Comparison of ENCODE assay signal across 1 cellular context in the genomic region with DNA sequence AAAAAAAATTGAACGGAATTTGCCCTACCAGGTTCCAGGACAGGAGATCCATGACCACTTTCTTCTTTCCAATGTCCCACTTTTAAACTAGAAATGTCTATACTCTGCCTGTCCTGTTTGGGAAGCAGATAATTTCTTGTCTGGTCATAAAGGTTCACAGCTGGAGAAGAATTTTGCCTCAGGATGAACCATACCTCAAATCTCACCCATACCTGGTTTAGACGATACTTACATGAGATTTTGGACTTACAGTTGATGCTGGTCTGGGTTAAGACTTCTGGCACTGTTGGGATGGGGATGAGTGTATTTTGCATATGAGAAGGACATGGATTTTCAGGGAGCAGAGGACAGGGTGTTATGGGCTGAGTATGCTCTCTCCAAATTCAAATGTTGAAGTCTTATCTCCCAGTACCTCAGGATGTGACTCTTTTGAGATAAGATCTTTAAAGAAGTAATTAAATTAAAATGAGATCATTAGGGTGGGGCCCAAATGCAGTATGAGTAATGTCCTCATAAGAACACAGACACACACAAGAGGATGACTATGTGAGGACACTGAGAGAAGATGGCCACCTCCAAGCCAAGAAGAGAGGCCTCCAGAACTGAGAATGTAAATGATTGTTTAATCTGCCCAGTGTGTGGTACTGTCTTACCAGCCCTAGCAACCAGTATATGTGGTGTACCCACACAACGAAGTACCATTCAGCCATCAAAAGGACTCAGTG.
TF ChIP-seq lines count a peak whose summit lies in the region.

No MANE protein-coding gene starts in this region.

TF ChIP-seq in HCT116, 20 proteins besides CTCF, POLR2A, EP300 and RAD21:
- TF ChIP-seq FOSL1 (IDR thresholded peaks at IDR 0.05; ENCODE audit: low read depth): peak; percentile 66
- TF ChIP-seq JUND (IDR thresholded peaks at IDR 0.05): peak; percentile 36; the same call in 1 of the 2 replicates
- peak; percentile 55 for TF ChIP-seq SP1 (IDR thresholded peaks at IDR 0.05; ENCODE audit: low read depth)
- TF ChIP-seq, protein P1, sequence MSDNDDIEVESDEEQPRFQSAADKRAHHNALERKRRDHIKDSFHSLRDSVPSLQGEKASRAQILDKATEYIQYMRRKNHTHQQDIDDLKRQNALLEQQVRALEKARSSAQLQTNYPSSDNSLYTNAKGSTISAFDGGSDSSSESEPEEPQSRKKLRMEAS (IDR thresholded peaks at IDR 0.05): peak; percentile 12; the same call in 1 of the 2 replicates
